13 cellular contexts compared by ENCODE assay signal in the genomic region with DNA sequence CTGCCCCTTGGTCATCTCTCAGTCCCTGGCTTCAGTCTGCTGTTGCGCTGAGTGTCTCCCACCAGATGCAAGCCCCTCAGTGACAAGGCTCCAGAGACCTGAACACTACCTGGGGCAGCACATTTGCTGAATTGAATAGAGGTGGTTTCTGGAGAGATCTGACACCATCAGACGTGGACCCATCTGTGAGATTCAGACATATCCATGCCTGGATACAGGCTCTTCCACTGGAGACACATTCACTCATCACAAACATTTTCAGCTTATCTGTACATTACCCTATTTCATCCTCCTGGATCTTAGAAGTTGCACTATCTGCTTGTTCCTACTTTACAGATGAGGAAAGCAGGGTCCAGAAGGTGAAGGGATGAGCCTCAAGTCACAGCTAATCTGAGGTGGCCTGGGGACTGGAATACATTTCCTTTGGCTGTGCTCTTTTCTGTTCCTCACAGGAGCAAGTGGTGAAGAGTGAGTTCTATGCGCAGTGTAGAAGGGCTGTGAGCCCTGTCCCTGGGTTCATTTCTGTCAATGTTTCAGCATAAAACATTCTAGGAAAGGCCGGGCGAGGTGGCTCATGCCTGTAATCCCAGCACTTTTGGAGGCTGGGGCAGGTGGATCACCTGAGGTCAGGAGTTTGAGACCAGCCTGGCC. TPM values are rescaled to one million over a fixed set of nuclear protein-coding genes. Genes with fewer than 3 reads are reported as not detected.
A peak's percentile ranks its signal among the peaks of the same experiment; 100 is the strongest.
DNase-seq lines count a peak whose midpoint lies in the region; ATAC-seq, FAIRE-seq and TF ChIP-seq lines count a peak whose summit lies in the region.
"Had no signal": no experiment of that assay in that cellular context is flagged by ENCODE, and none has a peak within 500 bp of the region (broad histone marks: within the 10 kb centered on the region; RNA-seq: fewer than 3 reads in every experiment).

No MANE protein-coding gene starts in this region.

- no peaks in the 10 kb centered on the region for H3K9me3 ChIP-seq in kidney (ENCODE audit: control insufficient read depth in 1 of 2, low read length in 2 of 2)
- no peaks in the 10 kb centered on the region for H3K9me3 ChIP-seq in SJCRH30 (replicated peaks)

- H3K4me1 Mint-ChIP-seq in activated CD4-positive, alpha-beta T cell treated with anti-CD3 and anti-CD28 coated beads, Interleukin-2, amount 10 ng/mL, durations not matched to agents 24 days and 14 days, result peaks cover 16% of the 10 kb centered on the region
- H3K4me1 Mint-ChIP-seq in activated CD8-positive, alpha-beta T cell treated with anti-CD3 and anti-CD28 coated beads for 36 hours (ENCODE audit: low read depth), result peaks cover 7% of the 10 kb centered on the region
- peaks cover 23% of the 10 kb centered on the region for H3K4me1 Mint-ChIP-seq in stimulated activated naive CD8-positive, alpha-beta T cell treated with anti-CD3 and anti-CD28 coated beads, Interleukin-15, amount 100 ng/mL, for 72 hours

- H3K27ac Mint-ChIP-seq in activated CD4-positive, alpha-beta T cell treated with anti-CD3 and anti-CD28 coated beads, Interleukin-2, amount 10 ng/mL, durations not matched to agents 24 days and 14 days, result peak overlapping the region; percentile 64
- H3K27ac Mint-ChIP-seq in activated CD8-positive, alpha-beta T cell treated with anti-CD3 and anti-CD28 coated beads for 36 hours, result peak overlapping the region; percentile 17
- peak overlapping the region; percentile 8 to 67 for H3K27ac Mint-ChIP-seq in stimulated activated naive CD8-positive, alpha-beta T cell treated with anti-CD3 and anti-CD28 coated beads, Interleukin-15, amount 100 ng/mL, for 72 hours

- H3K4me3 ChIP-seq in kidney (ENCODE audit: low read length in 2 of 2), result no peak overlapping the region
- no peak overlapping the region for H3K4me3 ChIP-seq in SJCRH30

- POLR2A ChIA-PET in activated CD8-positive, alpha-beta T cell treated with anti-CD3 and anti-CD28 coated beads for 36 hours (lab: Charles Lee), result interaction anchor here (0.5 to 2.9 kb wide), 5 partner anchors 8 to 108 kb away, joined by 3 to 9 read pairs (median 5); no protein-coding TSS in a partner anchor

- intact Hi-C loops in activated CD4-positive, alpha-beta T cell treated with anti-CD3 and anti-CD28 coated beads, Interleukin-2, amount 10 ng/mL, durations not matched to agents 24 days and 14 days (cut with micrococcal nuclease), result no loop called here
- intact Hi-C loops in activated CD8-positive, alpha-beta T cell treated with anti-CD3 and anti-CD28 coated beads for 36 hours (cut with micrococcal nuclease), result loop anchor here (10.0 kb wide), 1 partner anchor 352 kb away; no protein-coding TSS in a partner anchor
- intact Hi-C loops in kidney (cut with DNase I), result loop anchor here (5.0 kb wide), 1 partner anchor 344 kb away; no protein-coding TSS in a partner anchor

- no peak for FAIRE-seq in kidney (lab: Jason Lieb, UNC)
- FAIRE-seq: GM19239 had no signal

- H3K9ac ChIP-seq in kidney (ENCODE audit: low read length in 2 of 2), result peak overlapping the region in 1 of 2 donors; percentile 35

- H3K27ac ChIP-seq in kidney (ENCODE audit: low read depth in 2 of 2, low read length in 2 of 2), result peak overlapping the region; percentile 14 to 76
- H3K27ac ChIP-seq in SJCRH30, result no peak overlapping the region
- H3K27ac ChIP-seq: 22Rv1 had no signal

- no peaks in the 10 kb centered on the region for H3K27me3 ChIP-seq in SJCRH30

- H3K4me1 ChIP-seq in kidney (ENCODE audit: control insufficient read depth in 1 of 2, insufficient read depth in 1 of 2, low read depth in 1 of 2, low read length in 2 of 2) (peaks cover 0 to 17% of the 10 kb centered on the region in 2 donors), SJCRH30 (peaks cover 14% of the 10 kb centered on the region)

- no peak for TF ChIP-seq CTCF in activated CD8-positive, alpha-beta T cell treated with anti-CD3 and anti-CD28 coated beads for 36 hours (IDR thresholded peaks at IDR 0.05)
- TF ChIP-seq CTCF in kidney (IDR thresholded peaks at IDR 0.05; ENCODE audit: borderline replicate concordance, extremely low read depth, insufficient read depth), result no peak

- no peaks in the 10 kb centered on the region for H3K27me3 Mint-ChIP-seq in activated CD4-positive, alpha-beta T cell treated with anti-CD3 and anti-CD28 coated beads, Interleukin-2, amount 10 ng/mL, durations not matched to agents 24 days and 14 days
- no peaks in the 10 kb centered on the region for H3K27me3 Mint-ChIP-seq in activated CD8-positive, alpha-beta T cell treated with anti-CD3 and anti-CD28 coated beads for 36 hours
- H3K27me3 Mint-ChIP-seq in stimulated activated naive CD8-positive, alpha-beta T cell treated with anti-CD3 and anti-CD28 coated beads, Interleukin-15, amount 100 ng/mL, for 72 hours, result no peaks in the 10 kb centered on the region

- CTCF ChIA-PET in activated CD8-positive, alpha-beta T cell treated with anti-CD3 and anti-CD28 coated beads for 36 hours (lab: Charles Lee), result interaction anchor here (1.7 to 1.9 kb wide), 2 partner anchors 345 to 347 kb away, joined by 5 to 7 read pairs; no protein-coding TSS in a partner anchor

- peaks cover 30% of the 10 kb centered on the region for H3K36me3 Mint-ChIP-seq in activated CD4-positive, alpha-beta T cell treated with anti-CD3 and anti-CD28 coated beads, Interleukin-2, amount 10 ng/mL, durations not matched to agents 24 days and 14 days (ENCODE audit: low read depth)
- H3K36me3 Mint-ChIP-seq in activated CD8-positive, alpha-beta T cell treated with anti-CD3 and anti-CD28 coated beads for 36 hours (ENCODE audit: low read depth), result peaks cover 4% of the 10 kb centered on the region

- H3K36me3 ChIP-seq in kidney (ENCODE audit: control insufficient read depth in 1 of 2, insufficient read depth in 2 of 2, low read length in 2 of 2) (peaks cover 0 to 4% of the 10 kb centered on the region in 2 donors), SJCRH30 (no peaks in the 10 kb centered on the region)

- no peak overlapping the region for H3K4me3 Mint-ChIP-seq in activated CD4-positive, alpha-beta T cell treated with anti-CD3 and anti-CD28 coated beads, Interleukin-2, amount 10 ng/mL, durations not matched to agents 24 days and 14 days
- no peak overlapping the region for H3K4me3 Mint-ChIP-seq in activated CD8-positive, alpha-beta T cell treated with anti-CD3 and anti-CD28 coated beads for 36 hours
- no peak overlapping the region for H3K4me3 Mint-ChIP-seq in stimulated activated naive CD8-positive, alpha-beta T cell treated with anti-CD3 and anti-CD28 coated beads, Interleukin-15, amount 100 ng/mL, for 72 hours

- ATAC-seq in activated CD8-positive, alpha-beta T cell treated with anti-CD3 and anti-CD28 coated beads for 36 hours, result no peak
- no peak for ATAC-seq in stimulated activated naive CD8-positive, alpha-beta T cell treated with anti-CD3 and anti-CD28 coated beads, Interleukin-15, amount 100 ng/mL, for 72 hours
- no peak for ATAC-seq in GM21423 (IDR thresholded peaks at IDR 0.05; ENCODE audit: unreplicated experiment)

- H3K9me3 Mint-ChIP-seq in activated CD4-positive, alpha-beta T cell treated with anti-CD3 and anti-CD28 coated beads, Interleukin-2, amount 10 ng/mL, durations not matched to agents 24 days and 14 days, result no peaks in the 10 kb centered on the region
- H3K9me3 Mint-ChIP-seq in activated CD8-positive, alpha-beta T cell treated with anti-CD3 and anti-CD28 coated beads for 36 hours, result no peaks in the 10 kb centered on the region
- no peaks in the 10 kb centered on the region for H3K9me3 Mint-ChIP-seq in stimulated activated naive CD8-positive, alpha-beta T cell treated with anti-CD3 and anti-CD28 coated beads, Interleukin-15, amount 100 ng/mL, for 72 hours

- no peak for DNase-seq in activated CD4-positive, alpha-beta T cell treated with anti-CD3 and anti-CD28 coated beads, Interleukin-2, amount 10 ng/mL, durations not matched to agents 24 days and 14 days
- DNase-seq in activated CD4-positive, alpha-beta T cell treated with anti-CD3 and anti-CD28 coated beads, Interleukin-2, amount 50 U/mL, for 1 hour, result no peak
- no peak for DNase-seq in activated CD8-positive, alpha-beta T cell treated with anti-CD3 and anti-CD28 coated beads for 36 hours
- DNase-seq in kidney, result no peak
- no peak for DNase-seq in stimulated activated naive CD8-positive, alpha-beta T cell treated with anti-CD3 and anti-CD28 coated beads, Interleukin-15, amount 100 ng/mL, for 72 hours
- DNase-seq in SJCRH30, result no peak
- no peak for DNase-seq in NCI-H510A (lab: John Stamatoyannopoulos, UW)
- DNase-seq: activated CD4-positive, alpha-beta T cell treated with anti-CD3 and anti-CD28 coated beads for 4 hours; HCEC 1CT; NCI-H1417 treated with DMSO at 0.1 percent for 48 hours had no signal

RNA-seq across cellular contexts. Expression of gene ATG16L2, which starts 19.0 kb away (rescaled TPM):
- total RNA-seq in activated CD4-positive, alpha-beta T cell treated with anti-CD3 and anti-CD28 coated beads, Interleukin-2, amount 10 ng/mL, durations not matched to agents 24 days and 14 days, result 74.1 and 75.8 TPM in 2 replicates
- 10 to 100 TPM; 70.8 to 71.4 TPM for total RNA-seq in activated CD8-positive, alpha-beta T cell treated with anti-CD3 and anti-CD28 coated beads for 36 hours
- total RNA-seq in kidney, result 38.6 TPM
- 16.1 TPM for polyA plus RNA-seq in kidney (ENCODE audit: insufficient read depth, low read depth, low replicate concordance)
- 2.9 and 6.8 TPM in 2 replicates for total RNA-seq in SJCRH30 (2014; rRNA removed; shearing (Covaris generic))

RNA-seq across cellular contexts. Expression of gene STARD10, which starts 39.4 kb away (rescaled TPM):
- total RNA-seq in activated CD4-positive, alpha-beta T cell treated with anti-CD3 and anti-CD28 coated beads, Interleukin-2, amount 10 ng/mL, durations not matched to agents 24 days and 14 days, result 16.3 and 17.2 TPM in 2 replicates
- 1 to 10 TPM; 8.1 to 8.6 TPM for total RNA-seq in activated CD8-positive, alpha-beta T cell treated with anti-CD3 and anti-CD28 coated beads for 36 hours
- 40.7 TPM for total RNA-seq in kidney
- polyA plus RNA-seq in kidney (ENCODE audit: insufficient read depth, low read depth, low replicate concordance), result 127 TPM
- 6.0 and 10.3 TPM in 2 replicates for total RNA-seq in SJCRH30 (2014; rRNA removed; shearing (Covaris generic))
